3 cellular contexts compared by ENCODE assay signal in the genomic region with DNA sequence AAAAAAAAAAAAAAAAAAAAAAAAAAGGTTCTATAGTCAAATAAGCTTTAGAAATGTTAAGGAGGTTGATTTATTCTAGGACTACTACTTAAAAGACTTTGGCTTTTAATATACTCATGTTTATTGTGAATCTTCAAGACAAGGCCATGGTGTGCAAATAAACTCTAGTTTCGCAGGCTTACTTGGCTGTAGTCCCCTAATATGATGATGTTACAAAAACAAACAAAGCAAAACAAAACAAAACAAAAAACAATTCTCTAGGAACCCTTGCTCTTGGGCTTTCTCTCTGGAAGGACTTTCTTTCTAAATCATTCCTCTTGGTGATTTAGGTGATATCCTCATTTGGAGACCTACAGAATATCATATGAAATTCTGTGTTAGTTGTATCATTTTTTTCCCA.
TF ChIP-seq lines count a peak whose summit lies in the region.

No MANE protein-coding gene starts in this region.

TF ChIP-seq in SK-N-SH, 30 proteins besides CTCF, POLR2A, EP300 and RAD21 (continued from another document):
- TF ChIP-seq, protein P1, sequence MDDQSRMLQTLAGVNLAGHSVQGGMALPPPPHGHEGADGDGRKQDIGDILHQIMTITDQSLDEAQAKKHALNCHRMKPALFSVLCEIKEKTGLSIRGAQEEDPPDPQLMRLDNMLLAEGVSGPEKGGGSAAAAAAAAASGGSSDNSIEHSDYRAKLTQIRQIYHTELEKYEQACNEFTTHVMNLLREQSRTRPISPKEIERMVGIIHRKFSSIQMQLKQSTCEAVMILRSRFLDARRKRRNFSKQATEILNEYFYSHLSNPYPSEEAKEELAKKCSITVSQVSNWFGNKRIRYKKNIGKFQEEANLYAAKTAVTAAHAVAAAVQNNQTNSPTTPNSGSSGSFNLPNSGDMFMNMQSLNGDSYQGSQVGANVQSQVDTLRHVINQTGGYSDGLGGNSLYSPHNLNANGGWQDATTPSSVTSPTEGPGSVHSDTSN (IDR thresholded peaks at IDR 0.05), result no peak
- TF ChIP-seq SIN3A (IDR thresholded peaks at IDR 0.05; ENCODE audit: borderline replicate concordance, low read depth, low read length) (no peak), ELF1 (IDR thresholded peaks at IDR 0.05) (no peak), NRF1 (IDR thresholded peaks at IDR 0.05; ENCODE audit: low read depth, low read length) (no peak), POLR2AphosphoS5 (IDR thresholded peaks at IDR 0.05; ENCODE audit: low read depth, low read length) (no peak), FOXJ3 (CRISPR knock-in tag; IDR thresholded peaks at IDR 0.05) (no peak), NFIC (IDR thresholded peaks at IDR 0.05; ENCODE audit: borderline replicate concordance) (no peak), EZH2phosphoT487 (IDR thresholded peaks at IDR 0.05; ENCODE audit: borderline replicate concordance, low read depth) (no peak), RCOR1 (IDR thresholded peaks at IDR 0.05; ENCODE audit: low read length) (no peak), TAF1 (IDR thresholded peaks at IDR 0.05; ENCODE audit: borderline replicate concordance, low read depth, low read length) (no peak), FOSL2 (IDR thresholded peaks at IDR 0.05; ENCODE audit: borderline replicate concordance, low read depth) (no peak)

TF ChIP-seq in SK-N-SH treated with all-trans-retinoic acid at 6 μM for 48 hours, 23 proteins besides CTCF, POLR2A, EP300 and RAD21 (continued from another document):
- TF ChIP-seq, protein P2, sequence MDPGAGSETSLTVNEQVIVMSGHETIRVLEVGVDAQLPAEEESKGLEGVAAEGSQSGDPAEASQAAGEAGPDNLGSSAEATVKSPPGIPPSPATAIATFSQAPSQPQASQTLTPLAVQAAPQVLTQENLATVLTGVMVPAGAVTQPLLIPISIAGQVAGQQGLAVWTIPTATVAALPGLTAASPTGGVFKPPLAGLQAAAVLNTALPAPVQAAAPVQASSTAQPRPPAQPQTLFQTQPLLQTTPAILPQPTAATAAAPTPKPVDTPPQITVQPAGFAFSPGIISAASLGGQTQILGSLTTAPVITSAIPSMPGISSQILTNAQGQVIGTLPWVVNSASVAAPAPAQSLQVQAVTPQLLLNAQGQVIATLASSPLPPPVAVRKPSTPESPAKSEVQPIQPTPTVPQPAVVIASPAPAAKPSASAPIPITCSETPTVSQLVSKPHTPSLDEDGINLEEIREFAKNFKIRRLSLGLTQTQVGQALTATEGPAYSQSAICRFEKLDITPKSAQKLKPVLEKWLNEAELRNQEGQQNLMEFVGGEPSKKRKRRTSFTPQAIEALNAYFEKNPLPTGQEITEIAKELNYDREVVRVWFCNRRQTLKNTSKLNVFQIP (CRISPR knock-in tag; IDR thresholded peaks at IDR 0.05; ENCODE audit: borderline replicate concordance, low read depth), result no peak
- no peak for TF ChIP-seq OSR1 (CRISPR knock-in tag; IDR thresholded peaks at IDR 0.05)
- TF ChIP-seq ZFP3 (CRISPR knock-in tag; IDR thresholded peaks at IDR 0.05), result no peak
- TF ChIP-seq ESRRG (CRISPR knock-in tag; IDR thresholded peaks at IDR 0.05), result no peak
- TF ChIP-seq TOX (CRISPR knock-in tag; IDR thresholded peaks at IDR 0.05; ENCODE audit: borderline replicate concordance), result no peak
- TF ChIP-seq, protein P3, sequence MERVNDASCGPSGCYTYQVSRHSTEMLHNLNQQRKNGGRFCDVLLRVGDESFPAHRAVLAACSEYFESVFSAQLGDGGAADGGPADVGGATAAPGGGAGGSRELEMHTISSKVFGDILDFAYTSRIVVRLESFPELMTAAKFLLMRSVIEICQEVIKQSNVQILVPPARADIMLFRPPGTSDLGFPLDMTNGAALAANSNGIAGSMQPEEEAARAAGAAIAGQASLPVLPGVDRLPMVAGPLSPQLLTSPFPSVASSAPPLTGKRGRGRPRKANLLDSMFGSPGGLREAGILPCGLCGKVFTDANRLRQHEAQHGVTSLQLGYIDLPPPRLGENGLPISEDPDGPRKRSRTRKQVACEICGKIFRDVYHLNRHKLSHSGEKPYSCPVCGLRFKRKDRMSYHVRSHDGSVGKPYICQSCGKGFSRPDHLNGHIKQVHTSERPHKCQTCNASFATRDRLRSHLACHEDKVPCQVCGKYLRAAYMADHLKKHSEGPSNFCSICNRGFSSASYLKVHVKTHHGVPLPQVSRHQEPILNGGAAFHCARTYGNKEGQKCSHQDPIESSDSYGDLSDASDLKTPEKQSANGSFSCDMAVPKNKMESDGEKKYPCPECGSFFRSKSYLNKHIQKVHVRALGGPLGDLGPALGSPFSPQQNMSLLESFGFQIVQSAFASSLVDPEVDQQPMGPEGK (CRISPR knock-in tag; IDR thresholded peaks at IDR 0.05; ENCODE audit: borderline replicate concordance), result no peak
- no peak for TF ChIP-seq TCF4 (CRISPR knock-in tag; IDR thresholded peaks at IDR 0.05; ENCODE audit: borderline replicate concordance)
- TF ChIP-seq ZNF70 (CRISPR knock-in tag; IDR thresholded peaks at IDR 0.05), result no peak
- TF ChIP-seq SNAI2 (CRISPR knock-in tag; IDR thresholded peaks at IDR 0.05), result no peak
- TF ChIP-seq CREB5 (CRISPR knock-in tag; IDR thresholded peaks at IDR 0.05; ENCODE audit: low read depth), result no peak
- no peak for TF ChIP-seq ISL1 (CRISPR knock-in tag; IDR thresholded peaks at IDR 0.05)
- TF ChIP-seq RARB (CRISPR knock-in tag; IDR thresholded peaks at IDR 0.05), result no peak

TF ChIP-seq in K562, 482 proteins besides CTCF, POLR2A, EP300 and RAD21 (continued from another document):
- TF ChIP-seq, protein P4, sequence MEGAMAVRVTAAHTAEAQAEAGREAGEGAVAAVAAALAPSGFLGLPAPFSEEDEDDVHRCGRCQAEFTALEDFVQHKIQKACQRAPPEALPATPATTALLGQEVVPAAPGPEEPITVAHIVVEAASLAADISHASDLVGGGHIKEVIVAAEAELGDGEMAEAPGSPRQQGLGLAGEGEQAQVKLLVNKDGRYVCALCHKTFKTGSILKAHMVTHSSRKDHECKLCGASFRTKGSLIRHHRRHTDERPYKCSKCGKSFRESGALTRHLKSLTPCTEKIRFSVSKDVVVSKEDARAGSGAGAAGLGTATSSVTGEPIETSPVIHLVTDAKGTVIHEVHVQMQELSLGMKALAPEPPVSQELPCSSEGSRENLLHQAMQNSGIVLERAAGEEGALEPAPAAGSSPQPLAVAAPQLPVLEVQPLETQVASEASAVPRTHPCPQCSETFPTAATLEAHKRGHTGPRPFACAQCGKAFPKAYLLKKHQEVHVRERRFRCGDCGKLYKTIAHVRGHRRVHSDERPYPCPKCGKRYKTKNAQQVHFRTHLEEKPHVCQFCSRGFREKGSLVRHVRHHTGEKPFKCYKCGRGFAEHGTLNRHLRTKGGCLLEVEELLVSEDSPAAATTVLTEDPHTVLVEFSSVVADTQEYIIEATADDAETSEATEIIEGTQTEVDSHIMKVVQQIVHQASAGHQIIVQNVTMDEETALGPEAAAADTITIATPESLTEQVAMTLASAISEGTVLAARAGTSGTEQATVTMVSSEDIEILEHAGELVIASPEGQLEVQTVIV (CRISPR knock-in tag; IDR thresholded peaks at IDR 0.05; ENCODE audit: borderline replicate concordance), result peak; percentile 56; the same call in 1 of the 2 replicates
- TF ChIP-seq C11orf30 (IDR thresholded peaks at IDR 0.05; ENCODE audit: low read depth), result peak; percentile 27; the same call in 1 of the 2 replicates
- TF ChIP-seq ERF (CRISPR knock-in tag; IDR thresholded peaks at IDR 0.05), result no peak
- TF ChIP-seq LCOR (CRISPR knock-in tag; IDR thresholded peaks at IDR 0.05), result no peak
